Comparison of ENCODE assay signal across 18 cellular contexts in the genomic region with DNA sequence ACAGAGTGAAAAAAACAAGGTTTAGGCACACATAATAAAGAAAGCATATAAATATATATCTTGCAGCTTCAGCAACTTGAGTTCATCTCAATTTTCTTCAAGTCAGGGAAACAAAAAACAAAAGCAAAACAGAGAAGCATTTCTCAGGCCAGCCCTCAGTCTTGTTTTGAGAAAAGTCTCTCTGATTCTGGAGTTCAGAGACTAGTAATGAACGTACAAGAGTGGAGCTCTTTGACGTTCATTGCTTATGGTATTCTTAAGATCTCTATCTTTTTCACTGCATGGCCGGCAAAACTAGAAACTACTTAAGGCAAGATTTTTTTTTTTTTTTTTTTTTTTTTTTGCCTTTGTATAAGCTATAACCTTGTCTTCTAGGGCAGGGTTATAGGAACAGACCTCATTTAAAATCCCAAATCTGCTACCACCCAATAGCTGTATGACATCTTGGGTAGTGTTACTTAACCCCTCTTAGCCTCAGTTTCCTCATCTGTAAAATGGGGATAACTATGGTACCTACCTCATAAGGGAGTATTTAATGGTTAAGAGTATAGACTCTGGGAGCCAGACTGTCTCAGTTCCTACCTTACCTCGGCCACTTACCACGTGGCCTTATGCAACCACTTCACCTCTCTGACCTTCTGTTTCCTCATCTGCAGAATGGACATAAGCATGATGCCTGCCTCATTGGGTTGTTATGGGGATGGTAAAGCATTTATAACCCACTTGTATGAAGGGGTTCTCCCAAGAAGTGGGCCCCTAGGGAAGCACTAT. TPM values are rescaled to one million over a fixed set of nuclear protein-coding genes. Genes with fewer than 3 reads are reported as not detected.
DNase-seq lines count a peak whose midpoint lies in the region; ATAC-seq, FAIRE-seq and TF ChIP-seq lines count a peak whose summit lies in the region.
"Had no signal": no experiment of that assay in that cellular context is flagged by ENCODE, and none has a peak within 500 bp of the region (broad histone marks: within the 10 kb centered on the region; RNA-seq: fewer than 3 reads in every experiment).

No MANE protein-coding gene starts in this region.

- TF ChIP-seq RAD21 in HepG2 (CRISPR knock-in tag; IDR thresholded peaks at IDR 0.05) = no peak

- ATAC-seq in GM19455 (IDR thresholded peaks at IDR 0.05; ENCODE audit: unreplicated experiment) (peak; percentile 48), HG03442 (IDR thresholded peaks at IDR 0.05; ENCODE audit: unreplicated experiment) (peak; percentile 60), HepG2 (no peak), HG02840 (IDR thresholded peaks at IDR 0.05; ENCODE audit: low FRiP score, unreplicated experiment) (no peak), T-helper 17 cell (no peak)
- ATAC-seq: A549 had no signal

- peaks cover 7% of the 10 kb centered on the region for H3K4me1 Mint-ChIP-seq in T-helper 17 cell

- H3K4me1 ChIP-seq in HepG2 (ENCODE audit: insufficient read depth, low read length) = 0 out of 2 replicates have a peak, but pooled peaks cover 7% of the 10 kb centered on the region
- H3K4me1 ChIP-seq: A549, BE2C had no signal

- WGBS in HepG2 (ENCODE audit: low lambda C conversion rate) = 14% methylated on average over 5 of the region's 5 CpGs

- H3K27ac ChIP-seq in HepG2 (ENCODE audit: extremely low read length, insufficient read depth, low read length) = no peak overlapping the region
- H3K27ac ChIP-seq: A549, C4-2B had no signal

- no peak for FAIRE-seq in HepG2 (lab: Jason Lieb, UNC)
- FAIRE-seq: A549, D721Med, G401.6 had no signal

- in situ Hi-C loops in HepG2 (cut with HindIII; ENCODE audit: extremely low pct_ligation_motif_present, low pct_unique_long_range_greater_than_20kb) = no loop called here

- no peak overlapping the region for H3K9ac ChIP-seq in HepG2 (ENCODE audit: insufficient read depth, low read depth, low read length)

- no peak overlapping the region for H3K4me2 ChIP-seq in HepG2 (ENCODE audit: low read depth, low read length)
- H3K4me2 ChIP-seq: A549 had no signal

- H3K36me3 ChIP-seq in HepG2 (replicated peaks in 1 of 2; ENCODE audit: control insufficient read depth in 1 of 2, insufficient read depth in 2 of 2, low read length in 2 of 2) = no peaks in the 10 kb centered on the region
- H3K36me3 ChIP-seq: BE2C had no signal

- no peak for TF ChIP-seq POLR2A in HepG2 (IDR thresholded peaks at IDR 0.05; ENCODE audit: insufficient read depth in 1 of 2, low read depth in 2 of 2, low read length in 2 of 2)

- POLR2A ChIA-PET in HepG2 (lab: Yijun Ruan, JAX) = no interaction called here

- H3K9me3 ChIP-seq in HepG2 (ENCODE audit: low read length) = no peaks in the 10 kb centered on the region
- no peaks in the 10 kb centered on the region for H3K9me3 ChIP-seq in T-helper 17 cell (ENCODE audit: control insufficient read depth, low read length, poor library complexity, severe bottlenecking)
- H3K9me3 ChIP-seq: A549, BE2C had no signal

- no peaks in the 10 kb centered on the region for H3K27me3 ChIP-seq in HepG2 (ENCODE audit: control insufficient read depth in 1 of 2, insufficient read depth in 2 of 2, low read length in 2 of 2)
- H3K27me3 ChIP-seq: BE2C had no signal

- DNase-seq in HepG2 (ENCODE audit: low spot score) (no peak), NCI-H1092 (lab: John Stamatoyannopoulos, UW) (no peak), NCI-H345 treated with DMSO at 0.1 percent for 48 hours (lab: John Stamatoyannopoulos, UW; ENCODE audit: unreplicated experiment) (no peak), T-helper 17 cell (no peak)
- DNase-seq: BE2C; CD4-positive, alpha-beta memory T cell; DMS153; DMS79 treated with DMSO at 0.1 percent for 48 hours; GOT3; H9 had no signal

- H2AFZ ChIP-seq in HepG2 (ENCODE audit: low read length) = no peak overlapping the region

- H4K20me1 ChIP-seq in HepG2 (ENCODE audit: insufficient read depth, low read length) = no peaks in the 10 kb centered on the region

- no peak overlapping the region for H3K4me3 Mint-ChIP-seq in T-helper 17 cell
- H3K4me3 Mint-ChIP-seq: CD4-positive, alpha-beta memory T cell; H9; IgD-negative memory B cell had no signal

- no peaks in the 10 kb centered on the region for H3K36me3 Mint-ChIP-seq in T-helper 17 cell (ENCODE audit: low read depth)

- no peak for TF ChIP-seq CTCF in HepG2 (CRISPR knock-in tag; IDR thresholded peaks at IDR 0.05)

- TF ChIP-seq EP300 in HepG2 (IDR thresholded peaks at IDR 0.05; ENCODE audit: low read depth in 2 of 2, low read length in 2 of 2) (no peak), HepG2 (CRISPR knock-in tag; IDR thresholded peaks at IDR 0.05; ENCODE audit: borderline replicate concordance) (no peak)

- no peak overlapping the region for H3K4me3 ChIP-seq in HepG2 (replicated peaks in 1 of 3; ENCODE audit: insufficient read depth in 1 of 3, low read depth in 2 of 3, low read length in 3 of 3)
- H3K4me3 ChIP-seq: A549 had no signal

- no peak overlapping the region for H3K27ac Mint-ChIP-seq in T-helper 17 cell
- H3K27ac Mint-ChIP-seq: IgD-negative memory B cell had no signal

- no peaks in the 10 kb centered on the region for H3K27me3 Mint-ChIP-seq in T-helper 17 cell
- H3K27me3 Mint-ChIP-seq: CD4-positive, alpha-beta memory T cell; IgD-negative memory B cell had no signal

- no TSS peak for BruUV-seq in HepG2 (replicated peaks; lab: Mats Ljungman, UMichigan)

- no peaks in the 10 kb centered on the region for H3K79me2 ChIP-seq in HepG2 (ENCODE audit: insufficient read depth, low read length)

- CTCF ChIA-PET in HepG2 (lab: Yijun Ruan, JAX; ENCODE audit: low intra/inter-chr PET ratio, low total read pairs) = no interaction called here

- intact Hi-C loops in HepG2 (cut with micrococcal nuclease; ENCODE audit: unreplicated experiment) = no loop called here

TF ChIP-seq in HepG2, 621 proteins besides CTCF, POLR2A, EP300 and RAD21:
- TF ChIP-seq ZNF549 (CRISPR knock-in tag; IDR thresholded peaks at IDR 0.05) = no peak
- TF ChIP-seq CREB1 (IDR thresholded peaks at IDR 0.05) = no peak
- no peak for TF ChIP-seq CREB1 (CRISPR knock-in tag; IDR thresholded peaks at IDR 0.05)
- no peak for TF ChIP-seq GATAD1 (CRISPR knock-in tag; IDR thresholded peaks at IDR 0.05)
- no peak for TF ChIP-seq HDAC1 (CRISPR knock-in tag; IDR thresholded peaks at IDR 0.05)
- TF ChIP-seq ZNF629 (CRISPR knock-in tag; conservative IDR thresholded peaks at IDR 0.05) = peak; percentile 72; the same call in 1 of the 2 replicates
- TF ChIP-seq ZFP36L2 (CRISPR knock-in tag; IDR thresholded peaks at IDR 0.05) = no peak
- no peak for TF ChIP-seq SP2 (CRISPR knock-in tag; IDR thresholded peaks at IDR 0.05)
- TF ChIP-seq, protein P1, sequence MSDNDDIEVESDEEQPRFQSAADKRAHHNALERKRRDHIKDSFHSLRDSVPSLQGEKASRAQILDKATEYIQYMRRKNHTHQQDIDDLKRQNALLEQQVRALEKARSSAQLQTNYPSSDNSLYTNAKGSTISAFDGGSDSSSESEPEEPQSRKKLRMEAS (IDR thresholded peaks at IDR 0.05) = 0 out of 2 replicates have a peak, but pooled peaks have one; percentile 16

RNA-seq across cellular contexts. Expression of a gene that starts 33.6 kb away (rescaled TPM):
- total RNA-seq in HepG2 (2016; rRNA removed; fragmentation: Illumina TruSeq; extraction: Trizol) (18.2 and 19.3 TPM in 2 replicates), T-helper 17 cell (10 to 100 TPM; 18.2 to 19.9 TPM)
- 17.4 and 17.9 TPM in 2 replicates for total RNA-seq in HepG2 (2016; cell fraction: cytosol; rRNA removed; fragmentation: Illumina TruSeq; extraction: Trizol; ENCODE audit: low read depth)
- total RNA-seq in HepG2 (2016; cell fraction: insoluble cytoplasmic fraction; rRNA removed; fragmentation: Illumina TruSeq; extraction: Trizol) = 16.4 and 19.6 TPM in 2 replicates
- 33.7 and 34.0 TPM in 2 replicates for total RNA-seq in HepG2 (2016; cell fraction: membrane; rRNA removed; fragmentation: Illumina TruSeq; extraction: Trizol)
- total RNA-seq in HepG2 (2016; cell fraction: nucleus; rRNA removed; fragmentation: Illumina TruSeq; extraction: Trizol) = 10.8 and 11.3 TPM in 2 replicates
- polyA plus RNA-seq in HepG2 (2011; rRNA removed) = 49.9 and 51.8 TPM in 2 replicates
- 37.6 and 48.6 TPM in 2 replicates for polyA plus RNA-seq in HepG2 (2011; cell fraction: cytosol; rRNA removed)
- polyA plus RNA-seq in HepG2 (2011; cell fraction: nucleus; rRNA removed) = 23.7 and 30.8 TPM in 2 replicates
- 28.8 and 41.3 TPM in 2 replicates for polyA plus RNA-seq in HepG2 (2012)
- 23.6 and 24.2 TPM in 2 replicates for polyA plus RNA-seq in HepG2 (2016; cell fraction: cytosol; fragmentation: Illumina TruSeq; extraction: Trizol; ENCODE audit: low read depth)
- polyA plus RNA-seq in HepG2 (2016; cell fraction: insoluble cytoplasmic fraction; fragmentation: Illumina TruSeq; extraction: Trizol; ENCODE audit: low read depth) = 25.7 and 27.6 TPM in 2 replicates
- 39.0 and 39.5 TPM in 2 replicates for polyA plus RNA-seq in HepG2 (2016; cell fraction: membrane; fragmentation: Illumina TruSeq; extraction: Trizol; ENCODE audit: low read depth)
- polyA plus RNA-seq in HepG2 (2016; cell fraction: nucleus; fragmentation: Illumina TruSeq; extraction: Trizol; ENCODE audit: insufficient read depth, low read depth) = 21.2 and 23.4 TPM in 2 replicates
- polyA minus RNA-seq in HepG2 (2011; rRNA and poly(A)+ RNA removed; ENCODE audit: low replicate concordance) = 23.9 and 48.3 TPM in 2 replicates
- polyA minus RNA-seq in HepG2 (2011; cell fraction: cytosol; rRNA and poly(A)+ RNA removed) = 14.4 and 15.8 TPM in 2 replicates
- 25.0 and 28.3 TPM in 2 replicates for polyA minus RNA-seq in HepG2 (2011; cell fraction: nucleus; rRNA and poly(A)+ RNA removed)

Comparison
In these comparisons a context has a peak if more than half of its experiments do, and no peak if none do; other contexts are left out.
1. ATAC-seq: peak in GM19455 (single experiment) and HG03442 (single experiment); none in HepG2 (single experiment), HG02840 (single experiment) and T-helper 17 cell (single experiment).